Comparison of ENCODE assay signal across 8 cellular contexts in the genomic region with DNA sequence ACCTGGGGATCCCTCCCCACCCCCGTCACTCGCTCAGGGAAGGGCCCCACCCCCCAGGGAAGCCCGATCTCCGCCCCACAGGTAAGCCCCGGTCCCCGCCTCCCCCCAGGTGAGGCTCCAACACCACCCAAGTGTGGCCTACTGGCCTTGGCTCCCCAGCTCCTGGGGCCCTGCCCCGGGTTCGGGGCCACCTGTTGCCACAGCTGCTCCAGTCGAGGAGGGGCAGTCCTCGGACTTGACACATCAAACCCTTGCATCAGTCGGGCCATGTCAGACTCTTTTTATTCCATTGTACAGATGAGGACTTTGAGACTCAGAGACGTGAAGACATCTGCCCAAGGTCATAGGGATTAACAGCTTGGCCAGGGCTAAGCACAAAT. TPM values are rescaled to one million over a fixed set of nuclear protein-coding genes. Genes with fewer than 3 reads are reported as not detected.
DNase-seq lines count a peak whose midpoint lies in the region; ATAC-seq and TF ChIP-seq lines count a peak whose summit lies in the region.

No MANE protein-coding gene starts in this region.

- H3K4me1 ChIP-seq in ascending aorta: peaks cover 4 to 13% of the 10 kb centered on the region in 2 donors

- TF ChIP-seq CTCF in 22Rv1 (IDR thresholded peaks at IDR 0.05): no peak
- no peak for TF ChIP-seq CTCF in ascending aorta (IDR thresholded peaks at IDR 0.05)

- no peaks in the 10 kb centered on the region for H3K9me3 ChIP-seq in ascending aorta

- ATAC-seq in GM21423 (IDR thresholded peaks at IDR 0.05; ENCODE audit: unreplicated experiment): peak; percentile 29
- ATAC-seq in GM18517 (IDR thresholded peaks at IDR 0.05; ENCODE audit: unreplicated experiment): no peak

- H3K27me3 Mint-ChIP-seq in immature natural killer cell (ENCODE audit: low read depth in 3 of 3): peaks cover 0 to 9% (median 2%) of the 10 kb centered on the region in 3 donors
- no peaks in the 10 kb centered on the region for H3K27me3 Mint-ChIP-seq in stimulated activated naive CD8-positive, alpha-beta T cell treated with anti-CD3 and anti-CD28 coated beads, Interleukin-15, Interleukin-2, amounts not matched to agents 100 ng/mL and 50 ng/mL, for 24 hours

- peak overlapping the region; percentile 64 for H3K27ac ChIP-seq in 22Rv1
- H3K27ac ChIP-seq in ascending aorta: peak overlapping the region; percentile 9 to 60

- H3K4me1 Mint-ChIP-seq in immature natural killer cell: peaks cover 16 to 19% of the 10 kb centered on the region in 2 donors
- peaks cover 20% of the 10 kb centered on the region for H3K4me1 Mint-ChIP-seq in stimulated activated naive CD8-positive, alpha-beta T cell treated with anti-CD3 and anti-CD28 coated beads, Interleukin-15, Interleukin-2, amounts not matched to agents 100 ng/mL and 50 ng/mL, for 24 hours (ENCODE audit: low read depth)

- H3K27ac Mint-ChIP-seq in immature natural killer cell: peak overlapping the region in 5 of 6 donors; percentile 61 to 93 (median 65)
- H3K27ac Mint-ChIP-seq in stimulated activated naive CD8-positive, alpha-beta T cell treated with anti-CD3 and anti-CD28 coated beads, Interleukin-15, Interleukin-2, amounts not matched to agents 100 ng/mL and 50 ng/mL, for 24 hours: peak overlapping the region; percentile 61

- H3K27me3 ChIP-seq in ascending aorta: no peaks in the 10 kb centered on the region

- H3K36me3 ChIP-seq in ascending aorta: peaks cover 3 to 15% of the 10 kb centered on the region in 2 donors

- intact Hi-C loops in ascending aorta (cut with DNase I): loop anchor here (2.0 kb wide), 2 partner anchors 26 to 100 kb away; partner anchors contain the start of gene RFX1

- H3K36me3 Mint-ChIP-seq in immature natural killer cell: peaks cover 0 to 10% (median 0%) of the 10 kb centered on the region in 3 donors
- H3K36me3 Mint-ChIP-seq in stimulated activated naive CD8-positive, alpha-beta T cell treated with anti-CD3 and anti-CD28 coated beads, Interleukin-15, Interleukin-2, amounts not matched to agents 100 ng/mL and 50 ng/mL, for 24 hours (ENCODE audit: low read depth): peaks cover 14% of the 10 kb centered on the region

- peak overlapping the region; percentile 79 to 87 (median 83) for H3K4me3 Mint-ChIP-seq in immature natural killer cell
- H3K4me3 Mint-ChIP-seq in stimulated activated naive CD8-positive, alpha-beta T cell treated with anti-CD3 and anti-CD28 coated beads, Interleukin-15, Interleukin-2, amounts not matched to agents 100 ng/mL and 50 ng/mL, for 24 hours: peak overlapping the region; percentile 85

- DNase-seq in NCI-H146 treated with DMSO at 0.1 percent for 48 hours (lab: John Stamatoyannopoulos, UW; ENCODE audit: unreplicated experiment): peak; percentile 45
- no peak for DNase-seq in ascending aorta (ENCODE audit: low spot score in 2 of 2)
- no peak for DNase-seq in immature natural killer cell
- no peak for DNase-seq in amniotic stem cell (lab: John Stamatoyannopoulos, UW)

- peak overlapping the region; percentile 70 to 96 for H3K4me3 ChIP-seq in ascending aorta

- no peaks in the 10 kb centered on the region for H3K9me3 Mint-ChIP-seq in immature natural killer cell
- H3K9me3 Mint-ChIP-seq in stimulated activated naive CD8-positive, alpha-beta T cell treated with anti-CD3 and anti-CD28 coated beads, Interleukin-15, Interleukin-2, amounts not matched to agents 100 ng/mL and 50 ng/mL, for 24 hours: no peaks in the 10 kb centered on the region

RNA-seq across cellular contexts. Expression of gene CC2D1A, which starts 0.5 kb away (rescaled TPM):
- 128 TPM for total RNA-seq in ascending aorta
- 10 to 100 TPM in 1 of 3 donors, 1 to 10 TPM in 2; 1.5 to 19.2 (median 5.8) TPM for polyA plus RNA-seq in immature natural killer cell

RNA-seq across cellular contexts. Expression of gene BRME1, which starts 0.6 kb away (rescaled TPM):
- not detected for total RNA-seq in ascending aorta
- polyA plus RNA-seq in immature natural killer cell: 10 to 100 TPM in 1 of 3 donors, 1 to 10 TPM in 2; 2.7 to 12.2 (median 6.9) TPM

RNA-seq across cellular contexts. Expression of gene NANOS3, which starts 29.6 kb away (rescaled TPM):
- total RNA-seq in ascending aorta: not detected
- polyA plus RNA-seq in immature natural killer cell: not detected

RNA-seq across cellular contexts. Expression of gene PODNL1, which starts 31.7 kb away (rescaled TPM):
- 12.9 TPM for total RNA-seq in ascending aorta
- not detected for polyA plus RNA-seq in immature natural killer cell

RNA-seq across cellular contexts. Expression of gene DCAF15, which starts 45.8 kb away (rescaled TPM):
- 35.0 TPM for total RNA-seq in ascending aorta
- 1 to 10 TPM; 2.4 to 9.4 (median 4.2) TPM for polyA plus RNA-seq in immature natural killer cell
